ENCODE assay signal across 15 cellular contexts in genomic region chr6:148720897-148721296, GRCh38.
"Had no signal": no experiment of that assay in that cellular context is flagged by ENCODE, and none has a peak within 500 bp of the region (broad histone marks: within the 10 kb centered on the region; RNA-seq: fewer than 3 reads in every experiment).

No MANE protein-coding gene starts in this region.

- DNase-seq: activated CD4-positive, alpha-beta T cell treated with anti-CD3 and anti-CD28 coated beads, Interleukin-2, amount 50 U/mL, for 1 hour; activated CD4-positive, CD25-positive, alpha-beta regulatory T cell; amniotic stem cell; hypothalamus; lower lobe of right lung; midbrain; occipital lobe; right lobe of liver; spleen; stimulated activated CD4-positive, alpha-beta T cell treated with anti-CD3 and anti-CD28 coated beads, Interleukin-2, amount 100 ng/mL, for 24 hours; stimulated activated naive B cell treated with anti-CD40 and anti-IgM and Interleukin-4, amounts not matched to agents 10 μg/mL and 1 μg/mL and 100 μg/mL, for 72 hours; transverse colon had no signal

- H3K4me1 Mint-ChIP-seq: activated naive CD4-positive, alpha-beta T cell treated with anti-CD3 and anti-CD28 coated beads, Interleukin-2, amount 50 U/mL, for 24 hours; stimulated activated naive B cell treated with anti-CD40 and anti-IgM and Interleukin-4, amounts not matched to agents 10 μg/mL and 1 μg/mL and 100 μg/mL, for 72 hours had no signal

- H3K27ac Mint-ChIP-seq: activated naive CD4-positive, alpha-beta T cell treated with anti-CD3 and anti-CD28 coated beads, Interleukin-2, amount 50 U/mL, for 24 hours; activated T-helper 2 cell treated with anti-CD3 and anti-CD28 coated beads, Interferon-gamma antibody, Interleukin-2, Interleukin-4, amounts not matched to agents 10 μg/mL and 5 μg/mL and 100 μg/mL, durations not matched to agents 14 hours and 24 hours and 36 hours; stimulated activated naive B cell treated with anti-CD40 and anti-IgM and Interleukin-4, amounts not matched to agents 10 μg/mL and 1 μg/mL and 100 μg/mL, for 72 hours had no signal

- H3K9me3 Mint-ChIP-seq: activated T-helper 2 cell treated with anti-CD3 and anti-CD28 coated beads, Interferon-gamma antibody, Interleukin-2, Interleukin-4, amounts not matched to agents 10 μg/mL and 5 μg/mL and 100 μg/mL, durations not matched to agents 14 hours and 24 hours and 36 hours had no signal

- H3K36me3 Mint-ChIP-seq: activated naive CD4-positive, alpha-beta T cell treated with anti-CD3 and anti-CD28 coated beads, Interleukin-2, amount 50 U/mL, for 24 hours had no signal

- H3K27me3 ChIP-seq: right lobe of liver, spleen, transverse colon had no signal

- H3K9me3 ChIP-seq: lower lobe of right lung, prostate gland, right lobe of liver, transverse colon had no signal

- H3K27ac ChIP-seq: lower lobe of right lung, prostate gland, right lobe of liver, spleen, transverse colon had no signal

- H3K4me3 Mint-ChIP-seq: activated naive CD4-positive, alpha-beta T cell treated with anti-CD3 and anti-CD28 coated beads, Interleukin-2, amount 50 U/mL, for 24 hours; stimulated activated naive B cell treated with anti-CD40 and anti-IgM and Interleukin-4, amounts not matched to agents 10 μg/mL and 1 μg/mL and 100 μg/mL, for 72 hours had no signal

- ATAC-seq: lower lobe of right lung; right lobe of liver; stimulated activated naive B cell treated with anti-CD40 and anti-IgM and Interleukin-4, amounts not matched to agents 10 μg/mL and 1 μg/mL and 100 μg/mL, for 72 hours had no signal

- H3K36me3 ChIP-seq: lower lobe of right lung, prostate gland, right lobe of liver, spleen, transverse colon had no signal

- H3K4me1 ChIP-seq: lower lobe of right lung, prostate gland, right lobe of liver, spleen, transverse colon had no signal

- H3K4me3 ChIP-seq: lower lobe of right lung, prostate gland, right lobe of liver, spleen, transverse colon had no signal
